In the genomic region with DNA sequence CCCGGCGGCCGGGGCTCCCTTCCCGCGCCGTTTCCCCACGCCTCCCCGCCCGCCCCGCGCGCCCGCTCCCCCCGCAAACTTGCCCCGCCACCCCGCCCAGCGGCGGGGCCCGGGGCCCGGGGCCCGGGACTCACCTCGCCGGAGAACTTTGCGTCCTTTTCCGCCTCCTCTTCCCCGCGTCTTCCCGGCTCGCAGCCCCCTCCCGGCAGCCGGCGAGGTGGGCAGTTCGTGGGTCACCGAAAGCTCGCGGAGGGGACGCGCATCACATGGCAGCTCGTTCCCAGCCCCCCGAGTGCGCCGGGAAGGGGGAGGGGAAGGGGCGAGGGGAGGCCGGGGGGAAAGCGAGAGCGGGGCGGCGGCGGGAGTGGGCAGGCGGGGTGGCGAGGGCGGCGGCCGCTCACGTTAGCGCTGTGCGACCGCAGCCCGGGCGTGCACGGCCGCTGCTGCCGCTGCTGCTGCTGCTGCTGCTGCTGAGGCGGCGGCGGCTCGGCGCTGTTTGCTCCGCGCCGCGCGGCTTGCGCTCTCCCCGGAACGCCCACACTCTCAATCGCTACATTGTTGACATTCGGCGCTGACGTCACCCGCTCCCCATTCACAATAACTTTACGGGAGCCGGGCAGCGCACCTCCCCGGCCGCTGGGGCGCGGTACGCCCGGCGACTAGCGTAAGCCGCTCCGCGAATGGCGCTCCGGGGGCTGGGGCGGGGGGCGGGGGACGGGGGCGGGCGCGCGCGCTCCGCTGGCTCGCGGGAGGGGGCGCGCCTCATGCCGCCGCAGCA, we compare ENCODE assay signal across 8 cellular contexts. TPM values are rescaled to one million over a fixed set of nuclear protein-coding genes. Genes with fewer than 3 reads are reported as not detected.
DNase-seq lines count a peak whose midpoint lies in the region; ATAC-seq and TF ChIP-seq lines count a peak whose summit lies in the region.

A gene (minus strand): TSS at position 498 of the 778 bp plus-strand sequence. CDS start 287,999 bp downstream, outside the sequence.

- H2BK5ac ChIP-seq in trophoblast cell (ENCODE audit: low read depth, low read length, poor library complexity), result peak within 1 kb of the TSS; percentile 32

- 0 to 1% methylated on average over 67 to 112 of the region's 112 CpGs for WGBS in heart right ventricle, 2 donors
- WGBS in trophoblast cell (ENCODE audit: extremely low coverage, insufficient coverage, insufficient read length), result no CpG with 5 or more reads among the region's 112 CpGs
- 1% methylated on average over 18 to 47 of the region's 112 CpGs for WGBS in tibial nerve, 2 donors

- peak within 1 kb of the TSS; percentile 97 for H3K4me2 ChIP-seq in trophoblast cell (ENCODE audit: low read length)

- H2BK120ac ChIP-seq in trophoblast cell (ENCODE audit: insufficient read depth, low read length, poor library complexity), result peak within 1 kb of the TSS; percentile 70

- H2AK5ac ChIP-seq in trophoblast cell (ENCODE audit: low read length), result no peak within 1 kb of the TSS

- H3K18ac ChIP-seq in trophoblast cell (ENCODE audit: low read length), result peak within 1 kb of the TSS; percentile 90

- TF ChIP-seq EP300 in tibial nerve (IDR thresholded peaks at IDR 0.05), result peak in 1 of 2 donors; percentile 92

- peak; percentile 64 to 87 (median 75) for ATAC-seq in heart right ventricle

- H3K79me2 ChIP-seq in trophoblast cell (ENCODE audit: control insufficient read depth, insufficient read depth, low read length, poor library complexity), result peaks cover 4% of the 10 kb centered on the region

- H3K4ac ChIP-seq in trophoblast cell (ENCODE audit: low read depth, low read length), result peak within 1 kb of the TSS; percentile 56

- peaks cover 14% of the 10 kb centered on the region for H3K79me1 ChIP-seq in trophoblast cell (ENCODE audit: low read length)

- H3K9me3 ChIP-seq in heart right ventricle (no peaks in the 10 kb centered on the region), trophoblast cell (ENCODE audit: insufficient read depth, low read depth, low read length) (no peaks in the 10 kb centered on the region), tibial nerve (no peaks in the 10 kb centered on the region)

- intact Hi-C loops in heart right ventricle (cut with DNase I), result loop anchor here (2.0 to 10.0 kb wide), 16 partner anchors 72 to 328 kb away; no protein-coding TSS in a partner anchor

- H3K14ac ChIP-seq in trophoblast cell (ENCODE audit: low read length), result peak within 1 kb of the TSS; percentile 48

- peak within 1 kb of the TSS; percentile 75 for H2BK12ac ChIP-seq in trophoblast cell (ENCODE audit: low read length)

- H2AFZ ChIP-seq in trophoblast cell (ENCODE audit: insufficient read depth, low read length, poor library complexity), result peak within 1 kb of the TSS; percentile 53

- POLR2A ChIA-PET in HEK293T (lab: Yijun Ruan, JAX), result interaction anchor here (0.9 to 1.5 kb wide), 4 partner anchors 12 to 356 kb away, joined by 3 to 6 read pairs (median 4); no protein-coding TSS in a partner anchor

- H4K12ac ChIP-seq in trophoblast cell (ENCODE audit: low read depth, low read length), result peak within 1 kb of the TSS; percentile 5

- H3K36me3 ChIP-seq in heart right ventricle (no peaks in the 10 kb centered on the region), trophoblast cell (ENCODE audit: control insufficient read depth in 1 of 2, insufficient read depth in 2 of 2, low read length in 2 of 2) (no peaks in the 10 kb centered on the region), tibial nerve (no peaks in the 10 kb centered on the region)

- H3K4me3 ChIP-seq in heart right ventricle, result peak within 1 kb of the TSS; percentile 48 to 93 (median 80)
- peak within 1 kb of the TSS; percentile 87 for H3K4me3 ChIP-seq in trophoblast cell (ENCODE audit: low read depth, low read length)
- peak within 1 kb of the TSS; percentile 77 to 99 (median 88) for H3K4me3 ChIP-seq in tibial nerve

- H3K4me1 ChIP-seq in heart right ventricle (peaks cover 0 to 29% (median 14%) of the 10 kb centered on the region in 9 donors), trophoblast cell (ENCODE audit: control insufficient read depth in 1 of 2, insufficient read depth in 2 of 2, low read length in 2 of 2) (peaks cover 4 to 6% of the 10 kb centered on the region in 2 experiments), tibial nerve (peaks cover 0 to 32% (median 5%) of the 10 kb centered on the region in 4 donors)

- H3K27ac ChIP-seq in heart right ventricle (peak within 1 kb of the TSS; percentile 74 to 92 (median 82)), trophoblast cell (ENCODE audit: low read depth, low read length) (peak within 1 kb of the TSS; percentile 18), tibial nerve (peak within 1 kb of the TSS; percentile 90 to 99 (median 97))

- H4K8ac ChIP-seq in trophoblast cell (ENCODE audit: low read depth, low read length), result peak within 1 kb of the TSS; percentile 86

- DNase-seq in ELF-1 (ENCODE audit: low read depth, low spot score), result peak; percentile 92
- peak; percentile 74 for DNase-seq in HEK293T (ENCODE audit: extremely low spot score)
- peak; percentile 95 for DNase-seq in NAMALWA (ENCODE audit: low spot score)
- DNase-seq in SW 1271 (lab: John Stamatoyannopoulos, UW), result peak; percentile 24 to 56
- DNase-seq in activated naive CD8-positive, alpha-beta T cell treated with anti-CD3 and anti-CD28 coated beads, Interleukin-2, amount 50 U/mL, for 16 hours (ENCODE audit: low read depth, low spot score), result peak; percentile 85
- DNase-seq in heart right ventricle, result peak; percentile 87 to 91
- DNase-seq in trophoblast cell, result peak; percentile 48 to 63
- DNase-seq in tibial nerve (ENCODE audit: low spot score in 2 of 2), result peak; percentile 87 to 89

- H4K91ac ChIP-seq in trophoblast cell (ENCODE audit: low read depth, low read length), result peak within 1 kb of the TSS; percentile 56

- H3K9ac ChIP-seq in trophoblast cell (ENCODE audit: low read length), result peak within 1 kb of the TSS; percentile 86

- peak; percentile 63 to 77 for TF ChIP-seq POLR2A in tibial nerve (IDR thresholded peaks at IDR 0.05)

- peak within 1 kb of the TSS; percentile 54 for H3K23ac ChIP-seq in trophoblast cell (ENCODE audit: low read length)

- H3K27me3 ChIP-seq in heart right ventricle, result peaks cover 0 to 53% (median 0%) of the 10 kb centered on the region in 7 donors
- peaks cover 7% of the 10 kb centered on the region for H3K27me3 ChIP-seq in trophoblast cell (ENCODE audit: insufficient read depth, low read length)
- H3K27me3 ChIP-seq in tibial nerve, result no peaks in the 10 kb centered on the region

- TF ChIP-seq CTCF in heart right ventricle (IDR thresholded peaks at IDR 0.05) (peak in 4 of 9 donors; percentile 19 to 38 (median 27)), tibial nerve (IDR thresholded peaks at IDR 0.05) (peak in 4 of 5 experiments; percentile 30 to 47 (median 32))

- CTCF ChIA-PET in HEK293T (lab: Yijun Ruan, JAX), result no interaction called here

TF ChIP-seq in HEK293T, 16 proteins besides CTCF, POLR2A, EP300 and RAD21:
- TF ChIP-seq, protein P1, sequence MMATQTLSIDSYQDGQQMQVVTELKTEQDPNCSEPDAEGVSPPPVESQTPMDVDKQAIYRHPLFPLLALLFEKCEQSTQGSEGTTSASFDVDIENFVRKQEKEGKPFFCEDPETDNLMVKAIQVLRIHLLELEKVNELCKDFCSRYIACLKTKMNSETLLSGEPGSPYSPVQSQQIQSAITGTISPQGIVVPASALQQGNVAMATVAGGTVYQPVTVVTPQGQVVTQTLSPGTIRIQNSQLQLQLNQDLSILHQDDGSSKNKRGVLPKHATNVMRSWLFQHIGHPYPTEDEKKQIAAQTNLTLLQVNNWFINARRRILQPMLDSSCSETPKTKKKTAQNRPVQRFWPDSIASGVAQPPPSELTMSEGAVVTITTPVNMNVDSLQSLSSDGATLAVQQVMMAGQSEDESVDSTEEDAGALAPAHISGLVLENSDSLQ (IDR thresholded peaks at IDR 0.05), result no peak
- TF ChIP-seq CTBP1 (IDR thresholded peaks at IDR 0.05; ENCODE audit: borderline replicate concordance), result no peak
- no peak for TF ChIP-seq L3MBTL2 (conservative IDR thresholded peaks at IDR 0.05)
- no peak for TF ChIP-seq ZNF384 (IDR thresholded peaks at IDR 0.05)
- no peak for TF ChIP-seq NFRKB (IDR thresholded peaks at IDR 0.05)
- TF ChIP-seq FOXK2 (IDR thresholded peaks at IDR 0.05), result no peak
- no peak for TF ChIP-seq BHLHE40 (IDR thresholded peaks at IDR 0.05; ENCODE audit: borderline replicate concordance)

RNA-seq across cellular contexts. Expression of the gene that starts here (rescaled TPM):
- total RNA-seq in heart right ventricle (1 to 10 TPM; 1.5 to 4.7 (median 2.8) TPM), tibial nerve (10 to 100 TPM in 2 of 4 donors, 1 to 10 TPM in 2; 4.4 to 11.1 (median 8.4) TPM)
- under 1 TPM; 0.16 to 0.29 TPM for polyA plus RNA-seq in heart right ventricle
- polyA plus RNA-seq in trophoblast cell (2013), result 4.4 and 5.2 TPM in 2 replicates

Comparison
In these comparisons a context has a peak if more than half of its experiments do, and no peak if none do; other contexts are left out.
1. Peak in every context shown above with its lines: DNase-seq, ATAC-seq, H3K4me3 ChIP-seq and H3K27ac ChIP-seq.
2. DNase-seq: peak in every context shown above with its lines; median percentile 95 in NAMALWA; 92 in ELF-1; 89 in heart right ventricle; 88 in tibial nerve; 85 in activated naive CD8-positive, alpha-beta T cell treated with anti-CD3 and anti-CD28 coated beads, Interleukin-2, amount 50 U/mL, for 16 hours; 74 in HEK293T; 56 in trophoblast cell; 40 in SW 1271.
3. H3K27ac ChIP-seq: peak in every context shown above with its lines; median percentile 97 in tibial nerve; 82 in heart right ventricle; 18 in trophoblast cell.